26 cellular contexts compared by ENCODE assay signal in the genomic region with DNA sequence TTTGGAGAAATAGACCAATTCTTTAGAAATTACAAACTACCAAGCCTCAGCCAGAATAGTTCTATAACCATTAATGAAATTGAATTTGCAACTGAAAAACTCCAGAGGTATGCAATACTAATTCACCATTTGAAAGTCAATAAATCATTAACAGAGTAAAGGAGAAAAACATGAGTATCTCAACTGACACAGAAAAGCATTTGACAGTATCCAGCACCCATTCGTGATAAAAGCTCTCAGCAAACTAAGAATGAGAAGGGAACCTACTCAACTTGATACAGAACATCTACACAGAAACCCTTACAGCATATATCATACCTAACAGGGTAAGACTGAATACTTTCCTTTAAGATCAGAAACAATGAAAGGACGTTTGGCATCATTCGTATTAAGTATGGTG. TPM values are rescaled to one million over a fixed set of nuclear protein-coding genes. Genes with fewer than 3 reads are reported as not detected.
DNase-seq lines count a peak whose midpoint lies in the region; ATAC-seq and TF ChIP-seq lines count a peak whose summit lies in the region.
"Had no signal": no experiment of that assay in that cellular context is flagged by ENCODE, and none has a peak within 500 bp of the region (broad histone marks: within the 10 kb centered on the region; RNA-seq: fewer than 3 reads in every experiment).

No MANE protein-coding gene starts in this region.

- POLR2A ChIA-PET in SK-N-SH (lab: Yijun Ruan, JAX) = no interaction called here

- no peak overlapping the region for H3K9ac ChIP-seq in SK-N-SH
- no peak overlapping the region for H3K9ac ChIP-seq in endocrine pancreas (ENCODE audit: control insufficient read depth, insufficient read depth, low read length)
- H3K9ac ChIP-seq: BLaER1 treated with 17β-estradiol and CSF1 and Interleukin-3, amounts not matched to agents 10 nM and 100 nM; KMS-11 had no signal

- no peaks in the 10 kb centered on the region for H3K36me3 Mint-ChIP-seq in activated CD8-positive, alpha-beta memory T cell treated with anti-CD3 and anti-CD28 coated beads, Interleukin-2, amount 10 ng/mL, durations not matched to agents 7 days and 5 days
- H3K36me3 Mint-ChIP-seq: CD4-positive, alpha-beta memory T cell had no signal

- H3K27ac Mint-ChIP-seq in activated CD8-positive, alpha-beta memory T cell treated with anti-CD3 and anti-CD28 coated beads, Interleukin-2, amount 10 ng/mL, durations not matched to agents 7 days and 5 days = no peak overlapping the region
- H3K27ac Mint-ChIP-seq: CD4-positive, alpha-beta memory T cell; T-helper 1 cell treated with Interleukin-12 subunit alpha and Interleukin-12 subunit beta and Interleukin-4 antibody, amounts not matched to agents 30 μg/mL and 1 μg/mL, for 36 hours had no signal

- no peaks in the 10 kb centered on the region for H3K79me2 ChIP-seq in SK-N-SH (ENCODE audit: insufficient read depth)

- H3K27ac ChIP-seq in SK-N-SH (ENCODE audit: low read depth in 2 of 2, low read length in 1 of 2) = no peak overlapping the region
- H3K27ac ChIP-seq: 22Rv1; BLaER1 treated with 17β-estradiol and CSF1 and Interleukin-3, amounts not matched to agents 10 nM and 100 nM; KMS-11; SJSA1 had no signal

- no peak for DNase-seq in SK-N-SH
- DNase-seq in activated CD4-positive, alpha-beta T cell treated with anti-CD3 and anti-CD28 coated beads for 48 hours = no peak
- DNase-seq in activated CD8-positive, alpha-beta memory T cell treated with anti-CD3 and anti-CD28 coated beads, Interleukin-2, amount 10 ng/mL, durations not matched to agents 7 days and 5 days = no peak
- DNase-seq in GDM1 (lab: John Stamatoyannopoulos, UW) = no peak
- DNase-seq in 8988T = no peak
- DNase-seq: Caco-2; CD4-positive, alpha-beta memory T cell; DMS 273 treated with DMSO at 0.1 percent for 48 hours; DMS79 treated with DMSO at 0.1 percent for 48 hours; IMR-90; NCI-H1092 treated with DMSO at 0.1 percent for 48 hours; NCI-H1436 treated with DMSO at 0.1 percent for 48 hours; NCI-H2029; NCI-H226; NCI-H524; NCI-H774 had no signal

- no peak for TF ChIP-seq CTCF in SK-N-SH (IDR thresholded peaks at IDR 0.05)

- WGBS in SK-N-SH (ENCODE audit: low lambda C conversion rate) = 76% methylated on average over 3 of the region's 3 CpGs

- H3K9me3 ChIP-seq in SK-N-SH = no peaks in the 10 kb centered on the region
- no peaks in the 10 kb centered on the region for H3K9me3 ChIP-seq in endocrine pancreas (ENCODE audit: control insufficient read depth, low read length)
- H3K9me3 ChIP-seq: BLaER1 treated with 17β-estradiol and CSF1 and Interleukin-3, amounts not matched to agents 10 nM and 100 nM; Caco-2; SJSA1 had no signal

- no peak overlapping the region for H3K4me2 ChIP-seq in SK-N-SH
- H3K4me2 ChIP-seq: BLaER1 treated with 17β-estradiol and CSF1 and Interleukin-3, amounts not matched to agents 10 nM and 100 nM; KMS-11 had no signal

- H3K9me2 ChIP-seq in SK-N-SH = no peaks in the 10 kb centered on the region

- no peak for TF ChIP-seq EP300 in SK-N-SH (IDR thresholded peaks at IDR 0.05; ENCODE audit: borderline replicate concordance in 1 of 2, low read depth in 1 of 2, low read length in 1 of 2)

- no peak for TF ChIP-seq RAD21 in SK-N-SH (IDR thresholded peaks at IDR 0.05; ENCODE audit: low read length)

- H3K4me3 ChIP-seq in SK-N-SH (ENCODE audit: low read depth in 2 of 2, low read length in 1 of 2) (no peak overlapping the region), endocrine pancreas (ENCODE audit: control insufficient read depth, insufficient read depth, low read length) (peak overlapping the region; percentile 22)
- H3K4me3 ChIP-seq: BLaER1 treated with 17β-estradiol and CSF1 and Interleukin-3, amounts not matched to agents 10 nM and 100 nM; SJSA1 had no signal

- H3K4me1 ChIP-seq in SK-N-SH (ENCODE audit: control insufficient read depth in 1 of 2, insufficient read depth in 2 of 2, low read depth in 1 of 2, low read length in 1 of 2) (no peaks in the 10 kb centered on the region), endocrine pancreas (ENCODE audit: control insufficient read depth, insufficient read depth, low read length) (peaks cover 24% of the 10 kb centered on the region)
- H3K4me1 ChIP-seq: BLaER1 treated with 17β-estradiol and CSF1 and Interleukin-3, amounts not matched to agents 10 nM and 100 nM; Caco-2; SJSA1 had no signal

- H2AFZ ChIP-seq in SK-N-SH (ENCODE audit: low read depth) = no peak overlapping the region

- H3K36me3 ChIP-seq in SK-N-SH (replicated peaks in 1 of 2; ENCODE audit: control insufficient read depth in 1 of 2, insufficient read depth in 2 of 2, low read length in 1 of 2) (no peaks in the 10 kb centered on the region), endocrine pancreas (ENCODE audit: control insufficient read depth, insufficient read depth, low read length) (no peaks in the 10 kb centered on the region)
- H3K36me3 ChIP-seq: BLaER1 treated with 17β-estradiol and CSF1 and Interleukin-3, amounts not matched to agents 10 nM and 100 nM; SJSA1 had no signal

- no peaks in the 10 kb centered on the region for H3K9me3 Mint-ChIP-seq in activated CD8-positive, alpha-beta memory T cell treated with anti-CD3 and anti-CD28 coated beads, Interleukin-2, amount 10 ng/mL, durations not matched to agents 7 days and 5 days (ENCODE audit: low read depth)
- H3K9me3 Mint-ChIP-seq: T-helper 1 cell treated with Interleukin-12 subunit alpha and Interleukin-12 subunit beta and Interleukin-4 antibody, amounts not matched to agents 30 μg/mL and 1 μg/mL, for 36 hours had no signal

- no peaks in the 10 kb centered on the region for H3K27me3 ChIP-seq in SK-N-SH (ENCODE audit: insufficient read depth)
- H3K27me3 ChIP-seq in endocrine pancreas (ENCODE audit: control insufficient read depth, insufficient read depth, low read length) = no peaks in the 10 kb centered on the region
- H3K27me3 ChIP-seq: BLaER1 treated with 17β-estradiol and CSF1 and Interleukin-3, amounts not matched to agents 10 nM and 100 nM; SJSA1 had no signal

- no peak for ATAC-seq in SK-N-SH treated with all-trans-retinoic acid at 6 μM for 48 hours
- ATAC-seq in HG02798 (IDR thresholded peaks at IDR 0.05; ENCODE audit: poor library complexity, unreplicated experiment) = peak; percentile 67
- no peak for ATAC-seq in activated CD8-positive, alpha-beta memory T cell treated with anti-CD3 and anti-CD28 coated beads, Interleukin-2, amount 10 ng/mL, durations not matched to agents 7 days and 5 days
- ATAC-seq: Right ventricle myocardium inferior had no signal

- CTCF ChIA-PET in SK-N-SH (lab: Yijun Ruan, JAX) = no interaction called here
- CTCF ChIA-PET in activated CD8-positive, alpha-beta memory T cell treated with anti-CD3 and anti-CD28 coated beads, Interleukin-2, amount 10 ng/mL, durations not matched to agents 7 days and 5 days (lab: Charles Lee) = no interaction called here

- no peaks in the 10 kb centered on the region for H3F3A ChIP-seq in SK-N-SH (replicated peaks; ENCODE audit: insufficient read depth)

- no peaks in the 10 kb centered on the region for H4K20me1 ChIP-seq in SK-N-SH (ENCODE audit: insufficient read depth)
- H4K20me1 ChIP-seq: BLaER1 treated with 17β-estradiol and CSF1 and Interleukin-3, amounts not matched to agents 10 nM and 100 nM had no signal

- no peak overlapping the region for H3K4me3 Mint-ChIP-seq in activated CD8-positive, alpha-beta memory T cell treated with anti-CD3 and anti-CD28 coated beads, Interleukin-2, amount 10 ng/mL, durations not matched to agents 7 days and 5 days
- H3K4me3 Mint-ChIP-seq: CD4-positive, alpha-beta memory T cell; T-helper 1 cell treated with Interleukin-12 subunit alpha and Interleukin-12 subunit beta and Interleukin-4 antibody, amounts not matched to agents 30 μg/mL and 1 μg/mL, for 36 hours had no signal

- H3K27me3 Mint-ChIP-seq in activated CD8-positive, alpha-beta memory T cell treated with anti-CD3 and anti-CD28 coated beads, Interleukin-2, amount 10 ng/mL, durations not matched to agents 7 days and 5 days = no peaks in the 10 kb centered on the region

- H3K4me1 Mint-ChIP-seq in activated CD8-positive, alpha-beta memory T cell treated with anti-CD3 and anti-CD28 coated beads, Interleukin-2, amount 10 ng/mL, durations not matched to agents 7 days and 5 days = no peaks in the 10 kb centered on the region
- H3K4me1 Mint-ChIP-seq: CD4-positive, alpha-beta memory T cell had no signal

TF ChIP-seq in SK-N-SH treated with all-trans-retinoic acid at 6 μM for 48 hours, 23 proteins besides CTCF, POLR2A, EP300 and RAD21:
- TF ChIP-seq ISL1 (CRISPR knock-in tag; IDR thresholded peaks at IDR 0.05) (peak; percentile 49), OSR1 (CRISPR knock-in tag; IDR thresholded peaks at IDR 0.05) (no peak)

TF ChIP-seq in SK-N-SH, 30 proteins besides CTCF, POLR2A, EP300 and RAD21 (continues in another document):
- no peak for TF ChIP-seq GATA2 (CRISPR knock-in tag; IDR thresholded peaks at IDR 0.05)
- no peak for TF ChIP-seq RFX5 (IDR thresholded peaks at IDR 0.05; ENCODE audit: low read length)
- TF ChIP-seq, protein P1, sequence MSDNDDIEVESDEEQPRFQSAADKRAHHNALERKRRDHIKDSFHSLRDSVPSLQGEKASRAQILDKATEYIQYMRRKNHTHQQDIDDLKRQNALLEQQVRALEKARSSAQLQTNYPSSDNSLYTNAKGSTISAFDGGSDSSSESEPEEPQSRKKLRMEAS (IDR thresholded peaks at IDR 0.05; ENCODE audit: low read depth) = no peak
- TF ChIP-seq, protein P2, sequence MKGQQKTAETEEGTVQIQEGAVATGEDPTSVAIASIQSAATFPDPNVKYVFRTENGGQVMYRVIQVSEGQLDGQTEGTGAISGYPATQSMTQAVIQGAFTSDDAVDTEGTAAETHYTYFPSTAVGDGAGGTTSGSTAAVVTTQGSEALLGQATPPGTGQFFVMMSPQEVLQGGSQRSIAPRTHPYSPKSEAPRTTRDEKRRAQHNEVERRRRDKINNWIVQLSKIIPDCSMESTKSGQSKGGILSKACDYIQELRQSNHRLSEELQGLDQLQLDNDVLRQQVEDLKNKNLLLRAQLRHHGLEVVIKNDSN (IDR thresholded peaks at IDR 0.05; ENCODE audit: borderline replicate concordance, low read depth) = no peak
- no peak for TF ChIP-seq TCF12 (IDR thresholded peaks at IDR 0.05)
- no peak for TF ChIP-seq FOXM1 (IDR thresholded peaks at IDR 0.05; ENCODE audit: low read depth)
- TF ChIP-seq, protein P3, sequence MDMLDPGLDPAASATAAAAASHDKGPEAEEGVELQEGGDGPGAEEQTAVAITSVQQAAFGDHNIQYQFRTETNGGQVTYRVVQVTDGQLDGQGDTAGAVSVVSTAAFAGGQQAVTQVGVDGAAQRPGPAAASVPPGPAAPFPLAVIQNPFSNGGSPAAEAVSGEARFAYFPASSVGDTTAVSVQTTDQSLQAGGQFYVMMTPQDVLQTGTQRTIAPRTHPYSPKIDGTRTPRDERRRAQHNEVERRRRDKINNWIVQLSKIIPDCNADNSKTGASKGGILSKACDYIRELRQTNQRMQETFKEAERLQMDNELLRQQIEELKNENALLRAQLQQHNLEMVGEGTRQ (IDR thresholded peaks at IDR 0.05; ENCODE audit: borderline replicate concordance, low read depth, low read length) = no peak
- TF ChIP-seq JUND (IDR thresholded peaks at IDR 0.05) = no peak

RNA-seq across cellular contexts. Expression of a gene that starts 54.3 kb away (rescaled TPM):
- polyA plus RNA-seq in SK-N-SH (2012; rRNA removed) = 10.6 and 11.1 TPM in 2 replicates
- polyA plus RNA-seq in SK-N-SH (2012; cell fraction: cytosol; rRNA removed) = 7.0 and 8.1 TPM in 2 replicates
- polyA plus RNA-seq in SK-N-SH (2012; cell fraction: nucleus; rRNA removed) = 13.1 and 15.2 TPM in 2 replicates
- not detected for total RNA-seq in activated CD8-positive, alpha-beta memory T cell treated with anti-CD3 and anti-CD28 coated beads, Interleukin-2, amount 10 ng/mL, durations not matched to agents 7 days and 5 days
- total RNA-seq: CD4-positive, alpha-beta memory T cell; OCI-LY7; SJSA1 had no signal
